Comparison of ENCODE assay signal across 9 cellular contexts in the genomic region with DNA sequence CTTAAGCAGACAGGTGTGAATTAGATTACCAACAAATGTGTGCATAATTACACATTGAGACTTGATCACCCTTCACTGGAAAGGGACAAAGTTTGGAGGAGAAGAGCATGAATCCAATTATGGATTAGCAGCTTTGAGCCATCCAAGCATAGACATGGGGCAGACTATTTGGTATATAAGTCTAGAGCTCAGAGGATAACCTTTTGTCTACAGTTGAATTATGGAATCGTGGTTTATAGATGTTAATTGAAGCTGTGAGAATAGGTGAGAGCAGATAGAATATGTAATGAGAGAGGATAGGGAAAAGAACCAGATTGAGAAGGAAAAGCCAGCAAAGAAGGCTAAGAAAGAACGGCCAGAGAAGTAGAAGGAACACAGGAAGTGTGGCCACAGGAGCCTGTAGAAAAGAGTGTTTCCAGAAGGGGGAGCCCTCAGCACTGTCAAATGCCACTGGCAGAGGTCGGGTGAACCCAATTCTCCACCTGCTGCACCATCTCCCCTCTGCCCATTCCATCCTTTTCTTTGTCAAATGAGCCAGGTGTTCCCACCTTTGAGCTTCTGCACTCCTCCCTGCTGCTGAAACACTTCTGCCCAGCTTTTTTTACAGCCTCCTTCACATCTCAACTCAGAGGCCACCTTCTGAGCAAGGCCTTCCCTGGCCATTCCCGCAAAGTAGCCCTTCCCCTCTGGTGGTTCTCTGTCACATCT. TPM values are rescaled to one million over a fixed set of nuclear protein-coding genes. Genes with fewer than 3 reads are reported as not detected.
A peak's percentile ranks its signal among the peaks of the same experiment; 100 is the strongest.
DNase-seq lines count a peak whose midpoint lies in the region; ATAC-seq and TF ChIP-seq lines count a peak whose summit lies in the region.
"Had no signal": no experiment of that assay in that cellular context is flagged by ENCODE, and none has a peak within 500 bp of the region (broad histone marks: within the 10 kb centered on the region; RNA-seq: fewer than 3 reads in every experiment).

No MANE protein-coding gene starts in this region.

- CTCF ChIA-PET in activated B cell treated with CpG ODN at 0.5 μM for 24 hours (lab: Charles Lee), result interaction anchor here (0.8 to 2.2 kb wide), 18 partner anchors 10 to 480 kb away, joined by 3 to 26 read pairs (median 4); a partner anchor contains a TSS

- in situ Hi-C loops in GM23248 (cut with MboI), result loop anchor here (25.0 kb wide), 1 partner anchor 787 kb away; no protein-coding TSS in a partner anchor

- H3K27ac ChIP-seq in GM23248 (no peak overlapping the region), left lung (peak overlapping the region in 1 of 2 donors; percentile 51)

- peaks cover 18% of the 10 kb centered on the region for H3F3A ChIP-seq in GM23248 (ENCODE audit: insufficient read depth)

- peaks cover 9% of the 10 kb centered on the region for H3K4me1 Mint-ChIP-seq in activated B cell treated with CpG ODN at 0.5 μM for 24 hours
- peaks cover 10% of the 10 kb centered on the region for H3K4me1 Mint-ChIP-seq in central memory CD8-positive, alpha-beta T cell

- no peaks in the 10 kb centered on the region for H3K9me3 Mint-ChIP-seq in activated B cell treated with CpG ODN at 0.5 μM for 24 hours
- H3K9me3 Mint-ChIP-seq in central memory CD8-positive, alpha-beta T cell, result no peaks in the 10 kb centered on the region

- no peak overlapping the region for H3K27ac Mint-ChIP-seq in activated B cell treated with CpG ODN at 0.5 μM for 24 hours
- H3K27ac Mint-ChIP-seq in central memory CD8-positive, alpha-beta T cell (ENCODE audit: low read depth), result no peak overlapping the region

- peak; percentile 81 for TF ChIP-seq CTCF in AG10803 (conservative IDR thresholded peaks at IDR 0.05; ENCODE audit: low read length)
- TF ChIP-seq CTCF in activated B cell treated with CpG ODN at 0.5 μM for 24 hours (IDR thresholded peaks at IDR 0.05), result no peak
- peak; percentile 62 to 64 for TF ChIP-seq CTCF in left lung (IDR thresholded peaks at IDR 0.05)

- H3K36me3 ChIP-seq in GM23248 (ENCODE audit: low read depth) (peaks cover 54% of the 10 kb centered on the region), left lung (peaks cover 0 to 69% of the 10 kb centered on the region in 2 donors)

- H3K27me3 Mint-ChIP-seq in activated B cell treated with CpG ODN at 0.5 μM for 24 hours, result no peaks in the 10 kb centered on the region
- H3K27me3 Mint-ChIP-seq in central memory CD8-positive, alpha-beta T cell, result no peaks in the 10 kb centered on the region

- H3K79me2 ChIP-seq in GM23248 (ENCODE audit: insufficient read depth), result peaks cover 5% of the 10 kb centered on the region; the same call in 1 of the 2 replicates

- peak; percentile 53 for DNase-seq in AG10803 (ENCODE audit: low read depth)
- peak; percentile 70 for DNase-seq in GM23248
- peak; percentile 65 for DNase-seq in NCI-H2227 (lab: John Stamatoyannopoulos, UW; ENCODE audit: unreplicated experiment)
- DNase-seq in activated B cell treated with CpG ODN at 0.5 μM for 24 hours, result peak; percentile 25
- DNase-seq in central memory CD8-positive, alpha-beta T cell (ENCODE audit: low spot score in 2 of 2), result peak; percentile 39 to 40
- DNase-seq in left lung, result no peak
- DNase-seq in stimulated activated CD8-positive, alpha-beta memory T cell treated with anti-CD3 and anti-CD28 coated beads, Interleukin-15, amount 100 ng/mL, for 1 hour (ENCODE audit: low read depth), result peak; percentile 40
- DNase-seq in cortex of kidney (lab: John Stamatoyannopoulos, UW), result no peak

- H2AFZ ChIP-seq in GM23248, result no peak overlapping the region

- ATAC-seq in activated B cell treated with CpG ODN at 0.5 μM for 24 hours (ENCODE audit: low read depth) (peak; percentile 95), left lung (peak; percentile 98)
- peak; percentile 73 for ATAC-seq in central memory CD8-positive, alpha-beta T cell (replicated peaks; ENCODE audit: extremely low read depth, poor library complexity, severe bottlenecking)

- H3K4me2 ChIP-seq in GM23248 (ENCODE audit: unreplicated experiment), result no peak overlapping the region

- POLR2A ChIA-PET in activated B cell treated with CpG ODN at 0.5 μM for 24 hours (lab: Charles Lee), result interaction anchor here (0.7 to 1.2 kb wide), 4 partner anchors 8 to 186 kb away, joined by 4 to 7 read pairs (median 5); a partner anchor contains a TSS

- no peak overlapping the region for H3K9ac ChIP-seq in GM23248

- H3K36me3 Mint-ChIP-seq in activated B cell treated with CpG ODN at 0.5 μM for 24 hours (ENCODE audit: low read depth), result peaks cover 69% of the 10 kb centered on the region
- peaks cover 31% of the 10 kb centered on the region for H3K36me3 Mint-ChIP-seq in central memory CD8-positive, alpha-beta T cell (ENCODE audit: insufficient read depth)

- H3K4me3 Mint-ChIP-seq in activated B cell treated with CpG ODN at 0.5 μM for 24 hours, result no peak overlapping the region
- H3K4me3 Mint-ChIP-seq in central memory CD8-positive, alpha-beta T cell, result no peak overlapping the region

- intact Hi-C loops in activated B cell treated with CpG ODN at 0.5 μM for 24 hours (cut with micrococcal nuclease) (loop anchor here (1.0 to 10.0 kb wide), 3 partner anchors 136 to 566 kb away; no protein-coding TSS in a partner anchor), left lung (cut with DNase I) (no loop called here)

- no peaks in the 10 kb centered on the region for H4K20me1 ChIP-seq in GM23248 (ENCODE audit: insufficient read depth)

- H3K9me3 ChIP-seq in GM23248 (ENCODE audit: low read depth) (no peaks in the 10 kb centered on the region), left lung (no peaks in the 10 kb centered on the region)

- H3K4me1 ChIP-seq in GM23248 (ENCODE audit: insufficient read depth) (no peaks in the 10 kb centered on the region), left lung (peaks cover 0 to 13% of the 10 kb centered on the region in 2 donors)

- no peaks in the 10 kb centered on the region for H3K27me3 ChIP-seq in GM23248 (replicated peaks; ENCODE audit: insufficient read depth)
- H3K27me3 ChIP-seq in left lung, result no peaks in the 10 kb centered on the region

- H3K9me2 ChIP-seq in GM23248 (ENCODE audit: insufficient read depth), result no peaks in the 10 kb centered on the region

- WGBS in GM23248 (ENCODE audit: low coverage in 1 of 2, low lambda C conversion rate in 2 of 2, missing lambda C conversion rate in 2 of 2), 2 experiments, result 48 to 51% methylated on average over 4 of the region's 4 CpGs

- H3K4me3 ChIP-seq in AG10803 (ENCODE audit: low read length) (no peak overlapping the region), GM23248 (no peak overlapping the region), left lung (no peak overlapping the region)

RNA-seq across cellular contexts. Expression of a gene that starts 7.3 kb away (rescaled TPM):
- 12.4 and 22.9 TPM in 2 replicates for total RNA-seq in GM23248 (2014; rRNA removed; shearing (Covaris generic))
- polyA plus RNA-seq in GM23248 (2016; fragmentation: Nextera tagmentation; extraction: Ambion mirVana), result 57.2 and 57.6 TPM in 2 replicates
- total RNA-seq in activated B cell treated with CpG ODN at 0.5 μM for 24 hours, result 23.6 and 24.4 TPM in 2 replicates
- 10 to 100 TPM; 22.6 to 38.5 TPM for total RNA-seq in left lung

RNA-seq across cellular contexts. Expression of a gene that starts 7.4 kb away (rescaled TPM):
- total RNA-seq in GM23248 (2014; rRNA removed; shearing (Covaris generic)), result 0.76 TPM in 1 of 2 replicates, not detected in the other
- polyA plus RNA-seq in GM23248 (2016; fragmentation: Nextera tagmentation; extraction: Ambion mirVana), result 2.4 and 3.6 TPM in 2 replicates
- not detected in 2 replicates for total RNA-seq in activated B cell treated with CpG ODN at 0.5 μM for 24 hours
- total RNA-seq in left lung, result 1 to 10 TPM; 5.2 to 5.7 TPM
- total RNA-seq: mononuclear cell had no signal

RNA-seq across cellular contexts. Expression of a gene that starts 13.4 kb away (rescaled TPM):
- 33.8 and 38.8 TPM in 2 replicates for total RNA-seq in GM23248 (2014; rRNA removed; shearing (Covaris generic))
- 69.2 and 78.4 TPM in 2 replicates for polyA plus RNA-seq in GM23248 (2016; fragmentation: Nextera tagmentation; extraction: Ambion mirVana)
- total RNA-seq in activated B cell treated with CpG ODN at 0.5 μM for 24 hours (2.4 and 3.3 TPM in 2 replicates), left lung (10 to 100 TPM in 1 of 2 donors, 1 to 10 TPM in 1; 5.9 to 17.1 TPM)

RNA-seq across cellular contexts. Expression of a gene that starts 28.0 kb away (rescaled TPM):
- total RNA-seq in GM23248 (2014; rRNA removed; shearing (Covaris generic)), result not detected in 2 replicates
- 0.83 and 1.1 TPM in 2 replicates for polyA plus RNA-seq in GM23248 (2016; fragmentation: Nextera tagmentation; extraction: Ambion mirVana)
- 0.32 TPM in 1 of 2 replicates, not detected in the other for total RNA-seq in activated B cell treated with CpG ODN at 0.5 μM for 24 hours
- under 1 TPM; 0.42 to 0.61 TPM for total RNA-seq in left lung

RNA-seq across cellular contexts. Expression of a gene that starts 34.5 kb away (rescaled TPM):
- total RNA-seq in GM23248 (2014; rRNA removed; shearing (Covaris generic)), result 88.4 and 100 TPM in 2 replicates
- 50.9 and 54.7 TPM in 2 replicates for polyA plus RNA-seq in GM23248 (2016; fragmentation: Nextera tagmentation; extraction: Ambion mirVana)
- total RNA-seq in activated B cell treated with CpG ODN at 0.5 μM for 24 hours (0.49 and 0.93 TPM in 2 replicates), left lung (10 to 100 TPM; 23.9 to 26.3 TPM)

Comparison
In these comparisons a context has a peak if more than half of its experiments do, and no peak if none do; other contexts are left out.
1. DNase-seq: peak in AG10803 (single experiment), GM23248 (single experiment), NCI-H2227 (single experiment), activated B cell treated with CpG ODN at 0.5 μM for 24 hours (single experiment), central memory CD8-positive, alpha-beta T cell (2 of 2) and stimulated activated CD8-positive, alpha-beta memory T cell treated with anti-CD3 and anti-CD28 coated beads, Interleukin-15, amount 100 ng/mL, for 1 hour (single experiment); none in left lung (0 of 2) and cortex of kidney (single experiment).
2. Peak in every context shown above with its lines, with median percentiles within 50 percentile points of each other: ATAC-seq.